In the genomic region with DNA sequence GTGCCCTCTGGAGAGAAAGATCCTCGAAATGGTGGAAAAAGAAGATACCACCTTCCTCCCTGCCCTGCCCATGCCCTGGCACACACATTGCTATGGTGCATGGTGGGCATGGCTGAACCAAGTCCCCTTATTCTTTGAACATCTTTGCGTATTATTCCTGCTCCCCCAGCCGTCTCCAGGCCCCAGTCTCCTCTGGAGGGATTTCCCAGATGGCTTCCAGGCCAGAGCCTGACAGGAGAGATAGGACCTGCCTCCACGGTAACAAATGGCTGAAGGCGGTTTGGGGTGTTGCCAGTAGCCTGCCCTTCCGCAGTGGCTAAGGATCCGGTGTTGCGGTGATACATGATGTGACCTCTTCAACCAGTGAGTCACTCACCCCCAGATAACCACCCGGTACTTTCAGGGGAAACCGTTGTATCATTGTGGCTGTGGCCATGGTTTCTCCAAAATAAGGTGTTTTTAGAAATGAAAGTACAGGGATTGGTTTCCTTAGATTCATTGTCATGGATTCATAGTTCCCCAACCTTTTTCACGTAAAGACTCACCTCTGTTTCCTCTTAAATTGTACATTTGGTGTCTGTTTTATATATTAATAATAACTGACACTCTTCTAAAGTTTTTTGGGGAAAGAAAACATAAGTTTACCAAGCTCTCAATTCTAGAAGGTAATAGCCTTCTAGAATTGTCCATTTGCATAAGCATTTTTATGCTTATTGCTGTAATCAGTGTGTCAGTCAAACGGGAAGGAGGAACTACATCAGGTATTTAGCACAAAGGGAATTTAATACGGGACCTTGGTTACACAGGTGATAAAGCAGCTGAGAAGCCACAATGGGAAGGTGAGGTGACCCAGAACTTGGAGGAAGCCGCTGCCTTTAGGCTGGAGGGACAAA, we compare ENCODE assay signal across 8 cellular contexts. TPM values are rescaled to one million over a fixed set of nuclear protein-coding genes. Genes with fewer than 3 reads are reported as not detected.
DNase-seq lines count a peak whose midpoint lies in the region; ATAC-seq, FAIRE-seq and TF ChIP-seq lines count a peak whose summit lies in the region.

No MANE protein-coding gene starts in this region.

- H3K4me3 ChIP-seq in fibroblast of villous mesenchyme (ENCODE audit: low read depth, low read length) (peak overlapping the region; percentile 14), sigmoid colon (no peak overlapping the region)

- DNase-seq in GM12892 (ENCODE audit: insufficient read length) (no peak), NCI-H460 (ENCODE audit: extremely low read depth, low read depth) (peak; percentile 68), fibroblast of villous mesenchyme (ENCODE audit: low read depth) (peak; percentile 97), sigmoid colon (peak; percentile 79), NCI-H82 (lab: John Stamatoyannopoulos, UW) (no peak), NCI-H1694 treated with DMSO at 0.1 percent for 48 hours (lab: John Stamatoyannopoulos, UW) (no peak)
- DNase-seq in activated CD8-positive, alpha-beta memory T cell treated with anti-CD3 and anti-CD28 coated beads for 24 hours = peak; percentile 82

- TF ChIP-seq CTCF in fibroblast of villous mesenchyme (IDR thresholded peaks at IDR 0.05; ENCODE audit: insufficient read depth, low read depth, low read length) = no peak
- TF ChIP-seq CTCF in sigmoid colon (IDR thresholded peaks at IDR 0.05) = no peak

- H3K27me3 ChIP-seq in sigmoid colon = no peaks in the 10 kb centered on the region

- peaks cover 0 to 14% (median 0%) of the 10 kb centered on the region in 4 donors for H3K36me3 ChIP-seq in sigmoid colon

- WGBS in sigmoid colon, 2 donors = 55 to 61% methylated on average over 14 of the region's 14 CpGs

- intact Hi-C loops in sigmoid colon (cut with DNase I) = no loop called here

- peaks cover 0 to 72% (median 54%) of the 10 kb centered on the region in 4 donors for H3K4me1 ChIP-seq in sigmoid colon

- no peak for TF ChIP-seq POLR2A in GM12892 (IDR thresholded peaks at IDR 0.05; ENCODE audit: low read depth, low read length)
- no peak for TF ChIP-seq POLR2A in sigmoid colon (IDR thresholded peaks at IDR 0.05)

- peak overlapping the region; percentile 4 to 68 (median 40) for H3K27ac ChIP-seq in sigmoid colon

- peak; percentile 85 for ATAC-seq in HG02610 (IDR thresholded peaks at IDR 0.05; ENCODE audit: unreplicated experiment)

- peak; percentile 27 for FAIRE-seq in GM12892 (lab: Jason Lieb, UNC)

- TF ChIP-seq EP300 in sigmoid colon (IDR thresholded peaks at IDR 0.05) = no peak

- no peaks in the 10 kb centered on the region for H3K9me3 ChIP-seq in sigmoid colon

RNA-seq across cellular contexts. Expression of a gene that starts 25.9 kb away (rescaled TPM):
- 20.6 TPM for polyA plus RNA-seq in GM12892 (2012; ENCODE audit: missing spikeins)
- total RNA-seq in NCI-H460 (2014; rRNA removed; shearing (Covaris generic)) = 8.0 and 12.3 TPM in 2 replicates
- 17.8 and 22.3 TPM in 2 replicates for polyA plus RNA-seq in NCI-H460 (2014; cell fraction: nucleus; rRNA removed)
- total RNA-seq in fibroblast of villous mesenchyme (30.3 and 67.8 TPM in 2 replicates), sigmoid colon (10 to 100 TPM; 17.8 to 28.2 (median 18.4) TPM)
- polyA plus RNA-seq in sigmoid colon = 10 to 100 TPM; 12.5 to 23.2 (median 13.8) TPM

Comparison
In these comparisons a context has a peak if more than half of its experiments do, and no peak if none do; other contexts are left out.
1. DNase-seq: peak in NCI-H460 (single experiment), activated CD8-positive, alpha-beta memory T cell treated with anti-CD3 and anti-CD28 coated beads for 24 hours (single experiment), fibroblast of villous mesenchyme (single experiment) and sigmoid colon (single experiment); none in GM12892 (single experiment), NCI-H82 (single experiment) and NCI-H1694 treated with DMSO at 0.1 percent for 48 hours (single experiment).